In genomic region chr17:81471804-81472456, GRCh38 we compare ENCODE assay signal across 9 cellular contexts. TPM values are rescaled to one million over a fixed set of nuclear protein-coding genes. Genes with fewer than 3 reads are reported as not detected.
DNase-seq lines count a peak whose midpoint lies in the region; ATAC-seq and TF ChIP-seq lines count a peak whose summit lies in the region.
"Had no signal": no experiment of that assay in that cellular context is flagged by ENCODE, and none has a peak within 500 bp of the region (broad histone marks: within the 10 kb centered on the region; RNA-seq: fewer than 3 reads in every experiment).

No MANE protein-coding gene starts in this region.

- ATAC-seq in left ventricle myocardium superior (peak; percentile 46), GM18517 (IDR thresholded peaks at IDR 0.05; ENCODE audit: unreplicated experiment) (no peak)

- no peaks in the 10 kb centered on the region for H4K20me1 ChIP-seq in smooth muscle cell (ENCODE audit: low read depth)

- H3K4me1 ChIP-seq in smooth muscle cell (ENCODE audit: low read depth): peaks cover 11% of the 10 kb centered on the region
- H3K4me1 ChIP-seq: right lobe of liver had no signal

- H3K27ac ChIP-seq in smooth muscle cell (ENCODE audit: low read depth): peak overlapping the region; percentile 63
- H3K27ac ChIP-seq: right lobe of liver had no signal

- 95% methylated on average over 30 of the region's 30 CpGs for WGBS in smooth muscle cell (ENCODE audit: low lambda C conversion rate)

- no peak overlapping the region for H3K4me2 ChIP-seq in smooth muscle cell

- H3K36me3 ChIP-seq in smooth muscle cell (ENCODE audit: low read depth): no peaks in the 10 kb centered on the region
- H3K36me3 ChIP-seq: right lobe of liver had no signal

- peak; percentile 31 for DNase-seq in stimulated activated CD4-positive, alpha-beta T cell treated with anti-CD3 and anti-CD28 coated beads, Interleukin-4, amount 100 ng/mL, for 1 hour
- DNase-seq in stimulated activated CD4-positive, alpha-beta T cell treated with anti-CD3 and anti-CD28 coated beads, Interleukin-2, amount 100 ng/mL, for 48 hours: no peak
- DNase-seq in UCSD-AML1 (lab: John Stamatoyannopoulos, UW; ENCODE audit: unreplicated experiment): peak; percentile 81
- DNase-seq in left ventricle myocardium superior: peak; percentile 62
- DNase-seq in smooth muscle cell (lab: John Stamatoyannopoulos, UW; ENCODE audit: unreplicated experiment): no peak
- no peak for DNase-seq in NCI-H510A (lab: John Stamatoyannopoulos, UW)
- DNase-seq in SIG-M5 (lab: John Stamatoyannopoulos, UW): no peak
- DNase-seq: right lobe of liver had no signal

- no peaks in the 10 kb centered on the region for H3F3A ChIP-seq in smooth muscle cell (ENCODE audit: low read depth)

- no peak overlapping the region for H2AFZ ChIP-seq in smooth muscle cell (ENCODE audit: low read depth)

- no peak overlapping the region for H3K4me3 ChIP-seq in smooth muscle cell
- H3K4me3 ChIP-seq: right lobe of liver had no signal

- H3K9me3 ChIP-seq in smooth muscle cell (replicated peaks; ENCODE audit: low read depth): no peaks in the 10 kb centered on the region
- H3K9me3 ChIP-seq: right lobe of liver had no signal

- TF ChIP-seq CTCF in smooth muscle cell (IDR thresholded peaks at IDR 0.05; ENCODE audit: borderline replicate concordance, insufficient read depth, poor library complexity, severe bottlenecking): no peak

- intact Hi-C loops in left ventricle myocardium superior (cut with micrococcal nuclease): no loop called here

- no peaks in the 10 kb centered on the region for H3K27me3 ChIP-seq in smooth muscle cell (ENCODE audit: low read depth)
- H3K27me3 ChIP-seq: right lobe of liver had no signal

- H3K79me2 ChIP-seq in smooth muscle cell (ENCODE audit: low read depth): no peaks in the 10 kb centered on the region

- H3K9ac ChIP-seq in smooth muscle cell (ENCODE audit: low read depth): no peak overlapping the region

RNA-seq across cellular contexts. Expression of gene ACTG1, which starts 40.7 kb away (rescaled TPM):
- total RNA-seq in left ventricle myocardium superior (357 TPM), smooth muscle cell (6,157 and 6,793 TPM in 2 replicates)
- polyA plus RNA-seq in smooth muscle cell: 5,089 and 5,332 TPM in 2 replicates

RNA-seq across cellular contexts. Expression of gene FSCN2, which starts 56.2 kb away (rescaled TPM):
- total RNA-seq in left ventricle myocardium superior: 0.50 TPM
- total RNA-seq in smooth muscle cell: 0.63 and 2.2 TPM in 2 replicates
- 0.56 and 0.72 TPM in 2 replicates for polyA plus RNA-seq in smooth muscle cell

Comparison
In these comparisons a context has a peak if more than half of its experiments do, and no peak if none do; other contexts are left out.
1. DNase-seq: peak in stimulated activated CD4-positive, alpha-beta T cell treated with anti-CD3 and anti-CD28 coated beads, Interleukin-4, amount 100 ng/mL, for 1 hour (single experiment), UCSD-AML1 (single experiment) and left ventricle myocardium superior (single experiment); none in stimulated activated CD4-positive, alpha-beta T cell treated with anti-CD3 and anti-CD28 coated beads, Interleukin-2, amount 100 ng/mL, for 48 hours (0 of 2), smooth muscle cell (single experiment), NCI-H510A (single experiment) and SIG-M5 (single experiment).
2. RNA of gene ACTG1, which starts 40.7 kb away (total RNA-seq): 6,157 to 6,793 TPM in smooth muscle cell; 357 TPM in left ventricle myocardium superior (single experiment); every median in the first group is over 10 times any median in the second.